In genomic region chr5:50962934-50963646, GRCh38 we compare ENCODE assay signal across 8 cellular contexts.
DNase-seq lines count a peak whose midpoint lies in the region; ATAC-seq, FAIRE-seq and TF ChIP-seq lines count a peak whose summit lies in the region.

No MANE protein-coding gene starts in this region.

- RAD21 ChIA-PET in GM12878 (lab: Charles Lee; ENCODE audit: unreplicated experiment), result interaction anchor here (0.8 to 1.3 kb wide), 8 partner anchors 42 to 1695 kb away, joined by 3 to 6 read pairs (median 4); no protein-coding TSS in a partner anchor

- peak overlapping the region; percentile 84 for H2AFZ ChIP-seq in GM12878 (ENCODE audit: control insufficient read depth, low read depth, low read length)

- CTCF ChIA-PET in GM12878 (lab: Yijun Ruan, JAX), result interaction anchor here (0.6 to 1.7 kb wide), 28 partner anchors 8 to 1696 kb away, joined by 3 to 10 read pairs (median 3); no protein-coding TSS in a partner anchor

- SMC1A ChIA-PET in GM12878 (lab: Charles Lee; ENCODE audit: uncharacterized antibody, unreplicated experiment), result interaction anchor here (0.8 to 1.6 kb wide), 8 partner anchors 9 to 1696 kb away, joined by 3 to 8 read pairs (median 4); no protein-coding TSS in a partner anchor

- intact Hi-C loops in GM12878 (cut with micrococcal nuclease; ENCODE audit: unreplicated experiment), result loop anchor here (1.0 to 5.0 kb wide), 4 partner anchors 394 to 1694 kb away; no protein-coding TSS in a partner anchor

- H3K4me3 ChIP-seq in GM12878, result peak overlapping the region; percentile 65
- peak overlapping the region; percentile 58; the same call in 1 of the 2 replicates for H3K4me3 ChIP-seq in iPS-18c (ENCODE audit: insufficient read depth, low read depth, low read length)
- H3K4me3 ChIP-seq in skeletal muscle tissue (ENCODE audit: low read length in 3 of 3), result peak overlapping the region; percentile 45 to 63 (median 50)

- no peaks in the 10 kb centered on the region for H3K79me2 ChIP-seq in GM12878 (ENCODE audit: control insufficient read depth, insufficient read depth, low read length)

- H3K4me1 ChIP-seq in GM12878 (ENCODE audit: control insufficient read depth, insufficient read depth, low read length) (peaks cover 3% of the 10 kb centered on the region; the same call in 1 of the 2 replicates), skeletal muscle tissue (ENCODE audit: control insufficient read depth in 3 of 3, insufficient read depth in 3 of 3, low read length in 3 of 3) (peaks cover 8 to 17% (median 16%) of the 10 kb centered on the region in 3 donors)

- H3K27ac ChIP-seq in GM12878 (ENCODE audit: control insufficient read depth, insufficient read depth) (no peak overlapping the region), skeletal muscle tissue (ENCODE audit: low read depth, low read length) (no peak overlapping the region)

- H3K27me3 ChIP-seq in GM12878 (replicated peaks in 1 of 2; ENCODE audit: control insufficient read depth in 2 of 2, insufficient read depth in 2 of 2, low read length in 1 of 2), result peaks cover 2 to 26% of the 10 kb centered on the region in 2 experiments; a peak in 3 of 4 replicates
- peaks cover 35 to 46% (median 40%) of the 10 kb centered on the region in 3 donors for H3K27me3 ChIP-seq in skeletal muscle tissue (ENCODE audit: control insufficient read depth in 3 of 3, insufficient read depth in 3 of 3, low read length in 3 of 3)

- peak; percentile 97 to 99 (median 98); a peak in 5 of 6 replicates for TF ChIP-seq CTCF in GM12878 (IDR thresholded peaks at IDR 0.05 in 2 of 3, conservative IDR thresholded peaks at IDR 0.05 in 1 of 3; ENCODE audit: control insufficient read depth in 2 of 3, extremely low read depth in 1 of 3, insufficient read depth in 1 of 3, low read depth in 3 of 3, low read length in 3 of 3)

- DNase-seq in NCI-H510A treated with DMSO at 0.1 percent for 48 hours (lab: John Stamatoyannopoulos, UW) (peak; percentile 48), NCI-H510A (lab: John Stamatoyannopoulos, UW) (no peak), NCI-H146 (lab: John Stamatoyannopoulos, UW) (peak; percentile 85), T-helper 9 cell (peak; percentile 57), GM12878 (ENCODE audit: low read depth, low spot score) (no peak)

- no TSS peak for BruUV-seq in GM12878 (replicated peaks; lab: Mats Ljungman, UMichigan)

- TF ChIP-seq POLR2A in GM12878 (IDR thresholded peaks at IDR 0.05; ENCODE audit: low read depth, low read length), result no peak

- peak overlapping the region; percentile 64 for H3K4me2 ChIP-seq in GM12878 (ENCODE audit: control insufficient read depth, insufficient read depth)

- ATAC-seq in HG02885 (IDR thresholded peaks at IDR 0.05; ENCODE audit: poor library complexity, unreplicated experiment), result peak; percentile 86
- peak; percentile 94 for ATAC-seq in GM12878

- H4K20me1 ChIP-seq in GM12878 (ENCODE audit: control insufficient read depth, insufficient read depth), result no peaks in the 10 kb centered on the region

- POLR2A ChIA-PET in GM12878 (lab: Charles Lee), result interaction anchor here (0.7 kb wide), 1 partner anchor 198 kb away, joined by 4 read pairs; no protein-coding TSS in a partner anchor

- FAIRE-seq in GM12878 (lab: Jason Lieb, UNC), result peak; percentile 23

- H3K9ac ChIP-seq in GM12878 (ENCODE audit: control insufficient read depth, insufficient read depth, low read length) (no peak overlapping the region; the same call in 1 of the 2 replicates), skeletal muscle tissue (ENCODE audit: low read depth in 1 of 3, low read length in 3 of 3) (peak overlapping the region in 1 of 3 donors; percentile 62)

- under 1% methylated on average over 38 of the region's 38 CpGs for whole genome bisulfite sequencing in GM12878 (ENCODE audit: insufficient coverage, insufficient replicate concordance, low lambda C conversion rate, missing lambda C conversion rate)

- in situ Hi-C loops in GM12878 (cut with MboI), result loop anchor here (5.0 to 10.0 kb wide), 3 partner anchors 422 to 1392 kb away; partner anchors contain the start of gene ISL1

- TF ChIP-seq RAD21 in GM12878 (IDR thresholded peaks at IDR 0.05; ENCODE audit: insufficient read depth, low read depth, low read length), result peak; percentile 87

- no peaks in the 10 kb centered on the region for H3K9me3 ChIP-seq in GM12878 (replicated peaks; ENCODE audit: control insufficient read depth, insufficient read depth, low read length)
- no peaks in the 10 kb centered on the region for H3K9me3 ChIP-seq in iPS-18c (ENCODE audit: control insufficient read depth, insufficient read depth, low read length)
- H3K9me3 ChIP-seq in skeletal muscle tissue (ENCODE audit: control insufficient read depth in 3 of 3, low read length in 3 of 3), result no peaks in the 10 kb centered on the region

- H3K36me3 ChIP-seq in GM12878 (ENCODE audit: control insufficient read depth in 2 of 2, insufficient read depth in 2 of 2, low read length in 1 of 2) (no peaks in the 10 kb centered on the region), skeletal muscle tissue (ENCODE audit: control insufficient read depth in 3 of 3, insufficient read depth in 3 of 3, low read length in 3 of 3) (no peaks in the 10 kb centered on the region)

- TF ChIP-seq EP300 in GM12878 (IDR thresholded peaks at IDR 0.05; ENCODE audit: borderline replicate concordance in 1 of 2, control insufficient read depth in 1 of 2, low read depth in 2 of 2, low read length in 2 of 2), result no peak

TF ChIP-seq in GM12878, 131 proteins besides CTCF, POLR2A, EP300 and RAD21 (continues in another document):
- TF ChIP-seq SMARCA5 (IDR thresholded peaks at IDR 0.05) (0 out of 2 replicates have a peak, but pooled peaks have one; percentile 16), ESRRA (IDR thresholded peaks at IDR 0.05; ENCODE audit: low read length) (no peak), POU2F2 (IDR thresholded peaks at IDR 0.05; ENCODE audit: borderline replicate concordance, low read depth, low read length) (peak; percentile 47; the same call in 1 of the 3 replicates), CEBPZ (IDR thresholded peaks at IDR 0.05; ENCODE audit: low read depth, low read length) (no peak), JUNB (IDR thresholded peaks at IDR 0.05) (no peak), RB1 (IDR thresholded peaks at IDR 0.05; ENCODE audit: borderline replicate concordance) (0 out of 2 replicates have a peak, but pooled peaks have one; percentile 33)
- TF ChIP-seq, protein P1, sequence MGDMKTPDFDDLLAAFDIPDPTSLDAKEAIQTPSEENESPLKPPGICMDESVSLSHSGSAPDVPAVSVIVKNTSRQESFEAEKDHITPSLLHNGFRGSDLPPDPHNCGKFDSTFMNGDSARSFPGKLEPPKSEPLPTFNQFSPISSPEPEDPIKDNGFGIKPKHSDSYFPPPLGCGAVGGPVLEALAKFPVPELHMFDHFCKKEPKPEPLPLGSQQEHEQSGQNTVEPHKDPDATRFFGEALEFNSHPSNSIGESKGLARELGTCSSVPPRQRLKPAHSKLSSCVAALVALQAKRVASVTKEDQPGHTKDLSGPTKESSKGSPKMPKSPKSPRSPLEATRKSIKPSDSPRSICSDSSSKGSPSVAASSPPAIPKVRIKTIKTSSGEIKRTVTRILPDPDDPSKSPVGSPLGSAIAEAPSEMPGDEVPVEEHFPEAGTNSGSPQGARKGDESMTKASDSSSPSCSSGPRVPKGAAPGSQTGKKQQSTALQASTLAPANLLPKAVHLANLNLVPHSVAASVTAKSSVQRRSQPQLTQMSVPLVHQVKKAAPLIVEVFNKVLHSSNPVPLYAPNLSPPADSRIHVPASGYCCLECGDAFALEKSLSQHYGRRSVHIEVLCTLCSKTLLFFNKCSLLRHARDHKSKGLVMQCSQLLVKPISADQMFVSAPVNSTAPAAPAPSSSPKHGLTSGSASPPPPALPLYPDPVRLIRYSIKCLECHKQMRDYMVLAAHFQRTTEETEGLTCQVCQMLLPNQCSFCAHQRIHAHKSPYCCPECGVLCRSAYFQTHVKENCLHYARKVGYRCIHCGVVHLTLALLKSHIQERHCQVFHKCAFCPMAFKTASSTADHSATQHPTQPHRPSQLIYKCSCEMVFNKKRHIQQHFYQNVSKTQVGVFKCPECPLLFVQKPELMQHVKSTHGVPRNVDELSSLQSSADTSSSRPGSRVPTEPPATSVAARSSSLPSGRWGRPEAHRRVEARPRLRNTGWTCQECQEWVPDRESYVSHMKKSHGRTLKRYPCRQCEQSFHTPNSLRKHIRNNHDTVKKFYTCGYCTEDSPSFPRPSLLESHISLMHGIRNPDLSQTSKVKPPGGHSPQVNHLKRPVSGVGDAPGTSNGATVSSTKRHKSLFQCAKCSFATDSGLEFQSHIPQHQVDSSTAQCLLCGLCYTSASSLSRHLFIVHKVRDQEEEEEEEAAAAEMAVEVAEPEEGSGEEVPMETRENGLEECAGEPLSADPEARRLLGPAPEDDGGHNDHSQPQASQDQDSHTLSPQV (IDR thresholded peaks at IDR 0.05), result 0 out of 2 replicates have a peak, but pooled peaks have one; percentile 13

Comparison
In these comparisons a context has a peak if more than half of its experiments do, and no peak if none do; other contexts are left out.
1. DNase-seq: peak in NCI-H510A treated with DMSO at 0.1 percent for 48 hours (single experiment), NCI-H146 (single experiment) and T-helper 9 cell (single experiment); none in NCI-H510A (single experiment) and GM12878 (single experiment).
2. Peak in every context shown above with its lines, with median percentiles within 50 percentile points of each other: H3K4me3 ChIP-seq.